ENCODE assay signal across 8 cellular contexts in the genomic region with DNA sequence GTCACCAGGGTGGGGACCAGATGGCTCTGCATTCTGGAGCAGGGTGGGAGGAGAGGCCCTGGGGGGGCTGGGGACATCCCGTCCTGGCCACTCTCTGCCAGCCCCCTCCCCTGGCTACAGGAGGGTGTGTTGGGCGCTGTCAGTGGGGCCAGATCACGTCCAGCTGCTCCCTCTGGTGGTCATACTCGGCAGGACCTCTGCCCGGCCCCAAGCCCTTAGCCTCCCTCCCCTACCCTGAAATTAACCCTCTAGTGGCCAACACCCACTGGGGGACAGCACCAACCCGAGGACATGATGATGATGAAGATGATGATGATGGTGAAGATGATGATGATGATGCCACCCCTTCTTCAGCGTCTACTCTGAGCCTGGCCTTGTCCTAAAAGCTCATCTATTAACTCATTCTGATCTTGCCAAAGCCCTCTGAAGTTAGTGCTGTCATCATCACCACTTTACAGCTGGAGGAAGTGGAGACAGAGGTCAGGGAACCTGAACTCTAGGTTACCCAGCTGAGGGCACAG. TPM values are rescaled to one million over a fixed set of nuclear protein-coding genes. Genes with fewer than 3 reads are reported as not detected.
DNase-seq lines count a peak whose midpoint lies in the region; ATAC-seq and TF ChIP-seq lines count a peak whose summit lies in the region.

No MANE protein-coding gene starts in this region.

- peak; percentile 84 to 86 for ATAC-seq in activated T-cell treated with anti-CD3 and anti-CD28 coated beads, Interleukin-2, amount 50 U/mL, for 4 hours
- ATAC-seq in naive thymus-derived CD8-positive, alpha-beta T cell: peak; percentile 88 to 90

- H3K9me3 Mint-ChIP-seq in activated T-cell treated with anti-CD3 and anti-CD28 coated beads, Interleukin-2, amount 50 U/mL, for 4 hours: no peaks in the 10 kb centered on the region
- H3K9me3 Mint-ChIP-seq in naive thymus-derived CD8-positive, alpha-beta T cell: peaks cover 0 to 15% (median 0%) of the 10 kb centered on the region in 9 donors

- H3K4me1 ChIP-seq in OCI-LY3 (ENCODE audit: low read length): no peaks in the 10 kb centered on the region

- H3K27me3 Mint-ChIP-seq in activated T-cell treated with anti-CD3 and anti-CD28 coated beads, Interleukin-2, amount 50 U/mL, for 4 hours (ENCODE audit: low read depth): no peaks in the 10 kb centered on the region
- H3K27me3 Mint-ChIP-seq in naive thymus-derived CD8-positive, alpha-beta T cell: no peaks in the 10 kb centered on the region

- H3K36me3 Mint-ChIP-seq in activated T-cell treated with anti-CD3 and anti-CD28 coated beads, Interleukin-2, amount 50 U/mL, for 4 hours (ENCODE audit: insufficient read depth): no peaks in the 10 kb centered on the region
- no peaks in the 10 kb centered on the region for H3K36me3 Mint-ChIP-seq in naive thymus-derived CD8-positive, alpha-beta T cell

- no peak overlapping the region for H3K27ac ChIP-seq in C4-2B
- H3K27ac ChIP-seq in OCI-LY3 (ENCODE audit: low read length): no peak overlapping the region

- POLR2A ChIA-PET in naive thymus-derived CD8-positive, alpha-beta T cell (lab: Charles Lee): interaction anchor here (1.2 to 1.7 kb wide), 3 partner anchors 9 to 76 kb away, joined by 4 to 5 read pairs (median 5); no protein-coding TSS in a partner anchor

- no peak overlapping the region for H3K4me3 Mint-ChIP-seq in activated T-cell treated with anti-CD3 and anti-CD28 coated beads, Interleukin-2, amount 50 U/mL, for 4 hours
- no peak overlapping the region for H3K4me3 Mint-ChIP-seq in naive thymus-derived CD8-positive, alpha-beta T cell

- H2AFZ ChIP-seq in OCI-LY3 (ENCODE audit: low read depth, low read length): no peak overlapping the region

- peak; percentile 94 for TF ChIP-seq CTCF in C4-2B (conservative IDR thresholded peaks at IDR 0.05)
- TF ChIP-seq CTCF in HFF-Myc (IDR thresholded peaks at IDR 0.05; ENCODE audit: low read depth, low read length, missing control alignments): peak; percentile 91
- peak; percentile 91 for TF ChIP-seq CTCF in OCI-LY3 (IDR thresholded peaks at IDR 0.05; ENCODE audit: low read depth, low read length)

- H3K9ac ChIP-seq in OCI-LY3 (ENCODE audit: low read length): no peak overlapping the region

- H3K4me2 ChIP-seq in OCI-LY3 (ENCODE audit: low read length): no peak overlapping the region

- no peak for DNase-seq in HFF-Myc (ENCODE audit: extremely low read depth, low read depth)
- peak; percentile 61 for DNase-seq in activated T-cell treated with anti-CD3 and anti-CD28 coated beads, Interleukin-2, amount 50 U/mL, for 4 hours
- peak; percentile 50 for DNase-seq in fibroblast of gingiva (ENCODE audit: low read depth)
- peak in 9 of 10 donors; percentile 46 to 75 (median 51) for DNase-seq in naive thymus-derived CD8-positive, alpha-beta T cell
- DNase-seq in superior temporal gyrus (ENCODE audit: extremely low spot score): peak; percentile 93
- DNase-seq in mesenteric fat pad (ENCODE audit: low spot score): no peak

- no peak overlapping the region for H3K4me3 ChIP-seq in HFF-Myc (replicated peaks; ENCODE audit: low read depth, low read length)
- H3K4me3 ChIP-seq in OCI-LY3 (ENCODE audit: low read length): no peak overlapping the region

- H3K4me1 Mint-ChIP-seq in activated T-cell treated with anti-CD3 and anti-CD28 coated beads, Interleukin-2, amount 50 U/mL, for 4 hours (ENCODE audit: low read depth): peaks cover 5% of the 10 kb centered on the region
- H3K4me1 Mint-ChIP-seq in naive thymus-derived CD8-positive, alpha-beta T cell: peaks cover 2 to 14% (median 9%) of the 10 kb centered on the region in 4 donors

- no peaks in the 10 kb centered on the region for H3K79me2 ChIP-seq in OCI-LY3 (ENCODE audit: low read length)

- no peaks in the 10 kb centered on the region for H3K9me3 ChIP-seq in OCI-LY3 (ENCODE audit: insufficient read depth, low read length)

- peak overlapping the region in 1 of 10 donors; percentile 25 for H3K27ac Mint-ChIP-seq in naive thymus-derived CD8-positive, alpha-beta T cell

- H3K36me3 ChIP-seq in OCI-LY3 (replicated peaks; ENCODE audit: low read depth, low read length): no peaks in the 10 kb centered on the region

- peaks cover 32% of the 10 kb centered on the region for H3K27me3 ChIP-seq in OCI-LY3 (ENCODE audit: low read depth, low read length)

- H4K20me1 ChIP-seq in OCI-LY3 (ENCODE audit: insufficient read depth, low read length): no peaks in the 10 kb centered on the region

RNA-seq across cellular contexts. Expression of a gene that starts 0.6 kb away (rescaled TPM):
- total RNA-seq in activated T-cell treated with anti-CD3 and anti-CD28 coated beads, Interleukin-2, amount 50 U/mL, for 4 hours: under 1 TPM in 1 of 3 donors, not detected in 2; 0.14 TPM
- 1 to 10 TPM in 1 of 2 experiments, under 1 TPM in 1; 0.52 to 1.6 TPM for total RNA-seq in naive thymus-derived CD8-positive, alpha-beta T cell
- under 1 TPM in 1 of 3 donors, not detected in 2; 0.18 TPM for polyA plus RNA-seq in naive thymus-derived CD8-positive, alpha-beta T cell
- 7.7 TPM for total RNA-seq in mesenteric fat pad

RNA-seq across cellular contexts. Expression of a gene that starts 3.2 kb away (rescaled TPM):
- 1 to 10 TPM in 2 of 3 donors, under 1 TPM in 1; 0.95 to 1.6 (median 1.4) TPM for total RNA-seq in activated T-cell treated with anti-CD3 and anti-CD28 coated beads, Interleukin-2, amount 50 U/mL, for 4 hours
- total RNA-seq in naive thymus-derived CD8-positive, alpha-beta T cell: 1 to 10 TPM in 1 of 2 experiments, not detected in 1; 1.1 TPM
- under 1 TPM in 2 of 3 donors, not detected in 1; 0.77 TPM for polyA plus RNA-seq in naive thymus-derived CD8-positive, alpha-beta T cell
- 47.3 TPM for total RNA-seq in mesenteric fat pad

RNA-seq across cellular contexts. Expression of a gene that starts 7.6 kb away (rescaled TPM):
- under 1 TPM in 1 of 3 donors, not detected in 2; 0.48 TPM for total RNA-seq in activated T-cell treated with anti-CD3 and anti-CD28 coated beads, Interleukin-2, amount 50 U/mL, for 4 hours
- 1 to 10 TPM; 5.4 to 6.4 TPM for total RNA-seq in naive thymus-derived CD8-positive, alpha-beta T cell
- polyA plus RNA-seq in naive thymus-derived CD8-positive, alpha-beta T cell: 10 to 100 TPM in 1 of 3 donors, 1 to 10 TPM in 2; 3.7 to 10.2 (median 8.8) TPM
- 0.48 TPM for total RNA-seq in mesenteric fat pad

RNA-seq across cellular contexts. Expression of a gene that starts 19.1 kb away (rescaled TPM):
- 100 to 1,000 TPM; 363 to 466 (median 421) TPM for total RNA-seq in activated T-cell treated with anti-CD3 and anti-CD28 coated beads, Interleukin-2, amount 50 U/mL, for 4 hours
- total RNA-seq in naive thymus-derived CD8-positive, alpha-beta T cell: 100 to 1,000 TPM; 339 to 351 TPM
- polyA plus RNA-seq in naive thymus-derived CD8-positive, alpha-beta T cell: 100 to 1,000 TPM; 281 to 544 (median 452) TPM
- 73.4 TPM for total RNA-seq in mesenteric fat pad

RNA-seq across cellular contexts. Expression of a gene that starts 19.8 kb away (rescaled TPM):
- under 1 TPM; 0.23 to 0.63 (median 0.41) TPM for total RNA-seq in activated T-cell treated with anti-CD3 and anti-CD28 coated beads, Interleukin-2, amount 50 U/mL, for 4 hours
- not detected for total RNA-seq in naive thymus-derived CD8-positive, alpha-beta T cell
- not detected for polyA plus RNA-seq in naive thymus-derived CD8-positive, alpha-beta T cell
- total RNA-seq in mesenteric fat pad: 1.3 TPM

Comparison
In these comparisons a context has a peak if more than half of its experiments do, and no peak if none do; other contexts are left out.
1. DNase-seq: peak in activated T-cell treated with anti-CD3 and anti-CD28 coated beads, Interleukin-2, amount 50 U/mL, for 4 hours (single experiment), fibroblast of gingiva (single experiment), naive thymus-derived CD8-positive, alpha-beta T cell (9 of 10) and superior temporal gyrus (single experiment); none in HFF-Myc (single experiment) and mesenteric fat pad (single experiment).
2. RNA of a gene that starts 3.2 kb away (total RNA-seq): 47.3 TPM in mesenteric fat pad (single experiment); 0.95 to 1.6 TPM in activated T-cell treated with anti-CD3 and anti-CD28 coated beads, Interleukin-2, amount 50 U/mL, for 4 hours and 1.1 TPM in naive thymus-derived CD8-positive, alpha-beta T cell; every median in the first group is over 10 times any median in the second.
3. Peak in every context shown above with its lines, with median percentiles within 50 percentile points of each other: CTCF ChIP-seq.